Comparison of ENCODE assay signal across 8 cellular contexts in genomic region chr2:47008381-47009280, GRCh38.
DNase-seq lines count a peak whose midpoint lies in the region; ATAC-seq and TF ChIP-seq lines count a peak whose summit lies in the region.

No MANE protein-coding gene starts in this region.

- H3K36me3 ChIP-seq in SJCRH30, result no peaks in the 10 kb centered on the region
- H3K36me3 ChIP-seq in OCI-LY7 (ENCODE audit: insufficient read depth, low read length), result peaks cover 64% of the 10 kb centered on the region

- no peaks in the 10 kb centered on the region for H3K79me2 ChIP-seq in OCI-LY7 (ENCODE audit: insufficient read depth, low read depth, low read length)

- DNase-seq in G401 (ENCODE audit: low spot score), result peak; percentile 96
- DNase-seq in SJCRH30, result peak; percentile 34 to 48
- peak; percentile 67 for DNase-seq in Right ventricle myocardium superior
- no peak for DNase-seq in progenitor cell of endocrine pancreas (ENCODE audit: low spot score, unreplicated experiment)
- no peak for DNase-seq in OCI-LY7 (ENCODE audit: low spot score)
- DNase-seq in GM19238 (ENCODE audit: insufficient read length, low spot score), result no peak

- no peak overlapping the region for H3K27ac ChIP-seq in SJCRH30
- H3K27ac ChIP-seq in OCI-LY7 (ENCODE audit: low read depth, low read length, poor library complexity, severe bottlenecking), result no peak overlapping the region

- CTCF ChIA-PET in OCI-LY7 (lab: Charles Lee; ENCODE audit: unreplicated experiment), result no interaction called here

- in situ Hi-C loops in G401 (cut with HindIII; ENCODE audit: low sequenced_read_pairs), result no loop called here

- no peaks in the 10 kb centered on the region for H3K27me3 Mint-ChIP-seq in progenitor cell of endocrine pancreas

- TF ChIP-seq CTCF in progenitor cell of endocrine pancreas (IDR thresholded peaks at IDR 0.05; ENCODE audit: unreplicated experiment) (no peak), OCI-LY7 (conservative IDR thresholded peaks at IDR 0.05; ENCODE audit: low read length) (no peak)

- H3K4me1 Mint-ChIP-seq in progenitor cell of endocrine pancreas (ENCODE audit: low read depth), result peaks cover 13% of the 10 kb centered on the region

- no peak overlapping the region for H3K4me3 ChIP-seq in SJCRH30
- H3K4me3 ChIP-seq in OCI-LY7 (ENCODE audit: low read depth, low read length, poor library complexity, severe bottlenecking), result no peak overlapping the region

- H3K9me3 Mint-ChIP-seq in progenitor cell of endocrine pancreas (ENCODE audit: low read depth), result no peaks in the 10 kb centered on the region

- ATAC-seq in Right ventricle myocardium superior (ENCODE audit: poor library complexity) (peak; percentile 87), GM19397 (IDR thresholded peaks at IDR 0.05; ENCODE audit: unreplicated experiment) (no peak), esophagus mucosa (no peak)

- POLR2A ChIA-PET in OCI-LY7 (lab: Charles Lee), result no interaction called here

- BruUV-seq in OCI-LY7 (replicated peaks; lab: Mats Ljungman, UMichigan), result no TSS peak

- H3K9me3 ChIP-seq in SJCRH30 (replicated peaks), result no peaks in the 10 kb centered on the region
- H3K9me3 ChIP-seq in OCI-LY7 (ENCODE audit: low read length), result no peaks in the 10 kb centered on the region

- no peaks in the 10 kb centered on the region for H3K9me2 ChIP-seq in OCI-LY7 (ENCODE audit: insufficient read depth, low read length)

- no peak overlapping the region for H3K4me3 Mint-ChIP-seq in progenitor cell of endocrine pancreas (ENCODE audit: low read depth)

- H2AFZ ChIP-seq in OCI-LY7 (ENCODE audit: low read length), result no peak overlapping the region

- H3K4me1 ChIP-seq in SJCRH30, result peaks cover 16% of the 10 kb centered on the region; the same call in 1 of the 2 replicates
- H3K4me1 ChIP-seq in OCI-LY7 (ENCODE audit: insufficient read depth, low read length, poor library complexity, severe bottlenecking), result no peaks in the 10 kb centered on the region

- H3K27ac Mint-ChIP-seq in progenitor cell of endocrine pancreas, result peak overlapping the region; percentile 37

- intact Hi-C loops in Right ventricle myocardium superior (cut with DNase I), result no loop called here
- intact Hi-C loops in OCI-LY7 (cut with micrococcal nuclease; ENCODE audit: unreplicated experiment), result no loop called here

- H3K36me3 Mint-ChIP-seq in progenitor cell of endocrine pancreas (ENCODE audit: insufficient read depth), result peaks cover 5% of the 10 kb centered on the region

- no peak overlapping the region for H3K4me2 ChIP-seq in OCI-LY7 (ENCODE audit: low read length)

- H3K27me3 ChIP-seq in SJCRH30, result no peaks in the 10 kb centered on the region

- H4K20me1 ChIP-seq in OCI-LY7 (ENCODE audit: insufficient read depth, low read length), result no peaks in the 10 kb centered on the region

Comparison
In these comparisons a context has a peak if more than half of its experiments do, and no peak if none do; other contexts are left out.
1. DNase-seq: peak in G401 (single experiment), SJCRH30 (2 of 2) and Right ventricle myocardium superior (single experiment); none in progenitor cell of endocrine pancreas (single experiment), OCI-LY7 (single experiment) and GM19238 (single experiment).